8 cellular contexts compared by ENCODE assay signal in the genomic region with DNA sequence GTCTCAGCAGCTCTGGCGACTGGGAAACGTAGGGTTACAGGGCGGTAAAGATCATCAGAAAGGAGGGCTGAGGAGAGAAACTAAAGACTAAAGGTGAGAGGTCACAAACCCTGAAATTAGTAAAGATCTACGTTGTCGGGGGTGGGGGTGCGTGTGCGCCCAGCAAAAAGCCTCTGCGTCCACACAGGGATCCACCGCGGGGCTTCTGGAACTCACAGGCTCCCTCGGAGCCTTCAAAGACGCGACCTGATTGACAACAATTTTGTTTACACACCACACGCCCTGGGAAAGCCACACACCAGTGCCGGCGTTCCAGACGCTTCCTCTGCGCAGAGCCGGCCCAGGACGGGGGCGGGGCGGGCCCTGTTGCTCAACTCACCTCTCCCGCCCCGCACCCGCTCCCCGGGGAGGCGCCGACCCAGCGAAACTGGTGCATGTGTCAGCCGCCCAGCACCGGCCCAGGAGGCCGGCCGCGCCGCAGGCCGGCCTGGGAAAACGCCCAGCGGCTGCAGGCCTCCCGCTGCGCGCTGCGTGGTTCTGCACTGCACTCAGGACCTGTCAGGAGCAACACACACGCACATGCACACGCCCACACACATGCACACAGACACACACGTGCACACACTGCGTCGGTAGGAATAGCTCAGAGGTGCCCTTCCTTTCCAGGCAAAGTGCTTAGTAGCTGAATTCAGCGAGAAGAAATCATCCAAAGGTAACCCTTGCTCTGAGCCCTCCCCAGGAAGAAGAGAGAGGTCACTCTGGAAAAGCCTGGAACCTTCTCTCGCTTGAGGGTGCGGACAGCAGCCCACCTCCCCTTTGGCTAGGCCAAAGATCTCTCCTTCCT. TPM values are rescaled to one million over a fixed set of nuclear protein-coding genes. Genes with fewer than 3 reads are reported as not detected.
DNase-seq lines count a peak whose midpoint lies in the region.

No MANE protein-coding gene starts in this region.

- H3F3A ChIP-seq in GM23248 (ENCODE audit: insufficient read depth), result peaks cover 21% of the 10 kb centered on the region

- no peaks in the 10 kb centered on the region for H3K9me2 ChIP-seq in GM23248 (ENCODE audit: insufficient read depth)

- H3K9ac ChIP-seq in GM23248, result peak overlapping the region; percentile 80

- no peaks in the 10 kb centered on the region for H4K20me1 ChIP-seq in GM23248 (ENCODE audit: insufficient read depth)

- H3K27ac ChIP-seq in GM23248, result peak overlapping the region; percentile 87

- H3K79me2 ChIP-seq in GM23248 (ENCODE audit: insufficient read depth), result no peaks in the 10 kb centered on the region

- H3K9me3 ChIP-seq in GM23248 (ENCODE audit: low read depth), result no peaks in the 10 kb centered on the region
- H3K9me3 ChIP-seq in MG63, result no peaks in the 10 kb centered on the region

- peaks cover 22% of the 10 kb centered on the region for H3K4me1 ChIP-seq in GM23248 (ENCODE audit: insufficient read depth)

- DNase-seq in ELR (ENCODE audit: low read depth) (peak; percentile 94), GM23248 (peak; percentile 97), MG63 (peak; percentile 26), dermis blood vessel endothelial cell (peak; percentile 66), lung microvascular endothelial cell (ENCODE audit: low read depth in 2 of 2) (peak; percentile 76 to 88), cortex of kidney (lab: John Stamatoyannopoulos, UW) (no peak)
- DNase-seq in activated CD4-positive, alpha-beta T cell treated with anti-CD3 and anti-CD28 coated beads, Interleukin-2, amount 50 U/mL, for 48 hours, result peak; percentile 77 to 81
- peak; percentile 45 to 60 (median 56) for DNase-seq in stimulated activated CD4-positive, alpha-beta T cell treated with anti-CD3 and anti-CD28 coated beads, TNF-alpha, amount 100 ng/mL, for 4 hours (ENCODE audit: low read depth in 3 of 3)

- peak overlapping the region; percentile 58 for H3K4me3 ChIP-seq in GM23248
- H3K4me3 ChIP-seq in MG63, result no peak overlapping the region

- H3K27me3 ChIP-seq in GM23248 (replicated peaks; ENCODE audit: insufficient read depth) (no peaks in the 10 kb centered on the region), MG63 (no peaks in the 10 kb centered on the region)

- in situ Hi-C loops in GM23248 (cut with MboI), result no loop called here

- peak overlapping the region; percentile 82 for H3K4me2 ChIP-seq in GM23248 (ENCODE audit: unreplicated experiment)

- peak overlapping the region; percentile 87 for H2AFZ ChIP-seq in GM23248

- no peaks in the 10 kb centered on the region for H3K36me3 ChIP-seq in GM23248 (ENCODE audit: low read depth)
- no peaks in the 10 kb centered on the region for H3K36me3 ChIP-seq in MG63

- 7 to 9% methylated on average over 47 of the region's 50 CpGs for WGBS in GM23248 (ENCODE audit: low coverage in 1 of 2, low lambda C conversion rate in 2 of 2, missing lambda C conversion rate in 2 of 2), 2 experiments

RNA-seq across cellular contexts. Expression of a gene that starts 57.2 kb away (rescaled TPM):
- total RNA-seq in GM23248 (2014; rRNA removed; shearing (Covaris generic)), result 19.3 and 25.5 TPM in 2 replicates
- 19.3 and 21.2 TPM in 2 replicates for polyA plus RNA-seq in GM23248 (2016; fragmentation: Nextera tagmentation; extraction: Ambion mirVana)
- total RNA-seq in MG63 (2014; rRNA removed; shearing (Covaris generic); ENCODE audit: low replicate concordance), result 9.2 and 9.9 TPM in 2 replicates
- 37.8 and 45.9 TPM in 2 replicates for total RNA-seq in dermis blood vessel endothelial cell
- total RNA-seq in lung microvascular endothelial cell, result 22.7 and 33.1 TPM in 2 replicates
